24 cellular contexts compared by ENCODE assay signal in the genomic region with DNA sequence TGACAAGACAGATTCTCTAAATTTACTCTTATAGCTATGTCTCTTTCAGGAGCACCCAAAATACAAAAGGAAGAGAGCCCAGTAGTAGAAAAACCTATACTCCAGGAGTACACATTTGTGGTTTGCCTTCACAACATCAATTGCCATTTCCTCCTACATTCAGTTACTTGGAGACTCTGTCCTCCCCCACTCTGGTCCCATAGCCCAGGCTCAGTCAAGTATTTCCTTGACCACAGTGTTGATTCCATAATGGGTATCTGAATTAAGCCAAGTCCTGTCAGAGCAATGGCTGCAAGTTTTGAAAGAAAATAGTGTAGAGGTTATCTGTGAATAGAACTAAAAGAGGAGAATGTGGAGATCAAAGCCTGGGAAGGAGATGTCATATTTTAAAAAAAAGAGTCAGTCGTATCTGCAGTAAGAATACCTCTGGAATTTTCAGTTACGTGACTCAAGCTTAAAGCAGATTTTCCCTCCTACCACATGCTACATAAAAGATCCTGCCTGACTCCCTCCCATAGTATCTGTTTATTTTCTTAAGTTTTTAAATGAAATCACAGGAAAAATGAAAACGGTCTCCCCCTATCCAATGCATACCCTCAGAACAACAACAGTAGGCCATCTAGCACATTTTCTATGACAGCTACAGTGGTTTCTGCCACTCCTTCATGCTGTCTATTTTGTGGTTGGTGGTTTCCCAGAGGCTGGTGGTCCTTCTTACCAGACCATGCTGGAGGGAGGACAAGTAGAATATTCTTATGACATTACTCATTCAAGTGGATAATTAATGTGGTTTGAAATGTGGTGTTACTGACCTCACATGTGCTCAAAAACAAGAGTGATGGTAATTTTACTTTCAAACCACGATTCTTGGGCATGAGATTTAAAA.
A peak's percentile ranks its signal among the peaks of the same experiment; 100 is the strongest.
DNase-seq lines count a peak whose midpoint lies in the region; ATAC-seq and TF ChIP-seq lines count a peak whose summit lies in the region.
"Had no signal": no experiment of that assay in that cellular context is flagged by ENCODE, and none has a peak within 500 bp of the region (broad histone marks: within the 10 kb centered on the region; RNA-seq: fewer than 3 reads in every experiment).

No MANE protein-coding gene starts in this region.

- POLR2A ChIA-PET in HEK293 (lab: Yijun Ruan, JAX): no interaction called here

- H3K4me3 ChIP-seq in HEK293 (ENCODE audit: low read depth, low read length) (no peak overlapping the region), Peyer's patch (no peak overlapping the region)
- H3K4me3 ChIP-seq: ascending aorta, thyroid gland had no signal

- TF ChIP-seq CTCF in HEK293 (tag by site-specific recombination; IDR thresholded peaks at IDR 0.05): no peak
- no peak for TF ChIP-seq CTCF in Peyer's patch (IDR thresholded peaks at IDR 0.05)

- H3K9me3 ChIP-seq in HEK293 (ENCODE audit: control insufficient read depth, insufficient read depth, low read depth, low read length): no peaks in the 10 kb centered on the region
- H3K9me3 ChIP-seq in Peyer's patch: no peaks in the 10 kb centered on the region
- H3K9me3 ChIP-seq: thyroid gland had no signal

- no peak for TF ChIP-seq POLR2A in Peyer's patch (IDR thresholded peaks at IDR 0.05)

- ATAC-seq in HG03354 (IDR thresholded peaks at IDR 0.05; ENCODE audit: poor library complexity, severe bottlenecking, unreplicated experiment) (no peak), GM21717 (IDR thresholded peaks at IDR 0.05; ENCODE audit: unreplicated experiment) (no peak)
- ATAC-seq: foreskin keratinocyte, Right ventricle myocardium inferior had no signal

- CTCF ChIA-PET in HEK293 (lab: Yijun Ruan, JAX): interaction anchor here (1.3 kb wide), 1 partner anchor 162 kb away, joined by 4 read pairs; no protein-coding TSS in a partner anchor

- H3K4me1 ChIP-seq in HEK293 (ENCODE audit: control insufficient read depth, insufficient read depth, low read length) (peaks cover 10% of the 10 kb centered on the region; the same call in 1 of the 2 replicates), Peyer's patch (no peaks in the 10 kb centered on the region)
- H3K4me1 ChIP-seq: ascending aorta, foreskin keratinocyte, thyroid gland had no signal

- no peaks in the 10 kb centered on the region for H3K27me3 ChIP-seq in Peyer's patch
- H3K27me3 ChIP-seq: ascending aorta, foreskin keratinocyte, thyroid gland had no signal

- peak; percentile 4 for DNase-seq in EH (ENCODE audit: low read depth)
- DNase-seq in RPMI7951 (ENCODE audit: low read depth): peak; percentile 55
- peak; percentile 80 for DNase-seq in fibroblast of peridontal ligament (ENCODE audit: extremely low read depth)
- no peak for DNase-seq in Peyer's patch
- DNase-seq in medulla oblongata (ENCODE audit: extremely low spot score): no peak
- DNase-seq: activated naive CD4-positive, alpha-beta T cell treated with anti-CD3 and anti-CD28 coated beads, Interleukin-2, amount 10 ng/mL, durations not matched to agents 7 days and 5 days; activated T-cell treated with anti-CD3 and anti-CD28 coated beads, Interleukin-2, amount 50 U/mL, for 48 hours; DMS 273 treated with DMSO at 0.1 percent for 48 hours; foreskin keratinocyte; HFFc6; mammary epithelial cell; NCI-H146; NCI-H524; occipital lobe; retina; stimulated activated CD4-positive, alpha-beta T cell treated with anti-CD3 and anti-CD28 coated beads, Interleukin-4, amount 100 ng/mL, for 24 hours; stimulated activated naive CD4-positive, alpha-beta T cell treated with Interleukin-2 at 50 U/mL for 16 hours; SW 1271; thyroid gland had no signal

- H3K27ac ChIP-seq in HEK293 (ENCODE audit: extremely low read depth, low read depth, low read length) (no peak overlapping the region), Peyer's patch (no peak overlapping the region)
- H3K27ac ChIP-seq: ascending aorta, foreskin keratinocyte, thyroid gland had no signal

- H3K36me3 ChIP-seq in HEK293 (ENCODE audit: control insufficient read depth in 2 of 2, insufficient read depth in 1 of 2, low read length in 2 of 2): no peaks in the 10 kb centered on the region
- no peaks in the 10 kb centered on the region for H3K36me3 ChIP-seq in Peyer's patch
- H3K36me3 ChIP-seq: ascending aorta, thyroid gland had no signal

TF ChIP-seq in HEK293, 187 proteins besides CTCF, POLR2A, EP300 and RAD21:
- TF ChIP-seq WT1 (tag by site-specific recombination; IDR thresholded peaks at IDR 0.05) (peak; percentile 71), ZNF266 (tag by site-specific recombination; IDR thresholded peaks at IDR 0.05; ENCODE audit: low read depth) (no peak)

Comparison
In these comparisons a context has a peak if more than half of its experiments do, and no peak if none do; other contexts are left out.
1. DNase-seq: peak in EH (single experiment), RPMI7951 (single experiment) and fibroblast of peridontal ligament (single experiment); none in Peyer's patch (0 of 3) and medulla oblongata (single experiment).